In the genomic region with DNA sequence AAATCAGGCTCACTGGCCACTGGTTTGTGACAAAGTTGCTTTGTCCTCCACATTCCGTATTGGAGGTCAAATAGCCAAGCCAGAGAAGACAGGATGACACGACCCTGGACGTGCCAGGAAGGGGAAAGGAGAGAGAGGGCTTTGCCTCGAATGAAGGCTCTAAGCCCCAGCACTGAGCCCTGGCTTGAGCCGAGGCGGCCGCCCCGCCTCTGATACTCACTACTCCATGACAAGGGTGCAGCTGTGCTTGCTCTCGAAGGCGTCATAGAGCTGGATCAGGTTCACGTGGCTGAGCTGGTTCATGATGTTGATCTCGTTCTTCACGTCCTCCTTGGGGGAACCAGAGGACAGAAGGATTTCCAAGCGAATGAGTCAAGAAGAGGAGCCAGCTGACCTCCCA, we compare ENCODE assay signal across 25 cellular contexts. TPM values are rescaled to one million over a fixed set of nuclear protein-coding genes. Genes with fewer than 3 reads are reported as not detected.
DNase-seq lines count a peak whose midpoint lies in the region; ATAC-seq and TF ChIP-seq lines count a peak whose summit lies in the region.
"Had no signal": no experiment of that assay in that cellular context is flagged by ENCODE, and none has a peak within 500 bp of the region (broad histone marks: within the 10 kb centered on the region; RNA-seq: fewer than 3 reads in every experiment).

No MANE protein-coding gene starts in this region.

- H3K9me3 ChIP-seq in heart left ventricle (peaks cover 0 to 9% (median 0%) of the 10 kb centered on the region in 12 donors), spleen (peaks cover 0 to 22% (median 8%) of the 10 kb centered on the region in 8 donors)
- H3K9me3 ChIP-seq: Caco-2, SJCRH30 had no signal

- H3K27me3 Mint-ChIP-seq in WTC11 (ENCODE audit: low read depth): no peaks in the 10 kb centered on the region; the same call in 1 of the 2 replicates
- H3K27me3 Mint-ChIP-seq in activated CD4-positive, alpha-beta T cell treated with anti-CD3 and anti-CD28 coated beads for 36 hours: no peaks in the 10 kb centered on the region

- H3K4me3 Mint-ChIP-seq in WTC11: no peak overlapping the region
- H3K4me3 Mint-ChIP-seq in activated CD4-positive, alpha-beta T cell treated with anti-CD3 and anti-CD28 coated beads for 36 hours: no peak overlapping the region
- H3K4me3 Mint-ChIP-seq: CD4-positive, alpha-beta memory T cell; HFFc6 had no signal

- CTCF ChIA-PET in WTC11 (lab: Charles Lee): interaction anchor here (1.6 kb wide), 1 partner anchor 80 kb away, joined by 3 read pairs; no protein-coding TSS in a partner anchor
- CTCF ChIA-PET in HEK293T (lab: Yijun Ruan, JAX): no interaction called here
- CTCF ChIA-PET in activated CD4-positive, alpha-beta T cell treated with anti-CD3 and anti-CD28 coated beads for 36 hours (lab: Charles Lee): interaction anchor here (0.7 kb wide), 1 partner anchor 137 kb away, joined by 3 read pairs; no protein-coding TSS in a partner anchor

- intact Hi-C loops in heart left ventricle (cut with DNase I) (no loop called here), spleen (cut with DNase I; ENCODE audit: low total_unique reads) (no loop called here)
- intact Hi-C loops in activated CD4-positive, alpha-beta T cell treated with anti-CD3 and anti-CD28 coated beads for 36 hours (cut with DNase I, micrococcal nuclease): no loop called here

- H3K27me3 ChIP-seq in heart left ventricle: no peaks in the 10 kb centered on the region
- H3K27me3 ChIP-seq in spleen (replicated peaks in 1 of 7): no peaks in the 10 kb centered on the region
- H3K27me3 ChIP-seq: BLaER1 treated with 17β-estradiol and CSF1 and Interleukin-3, amounts not matched to agents 10 nM and 100 nM; SJCRH30 had no signal

- H3K4me1 Mint-ChIP-seq in WTC11: no peaks in the 10 kb centered on the region
- no peaks in the 10 kb centered on the region for H3K4me1 Mint-ChIP-seq in activated CD4-positive, alpha-beta T cell treated with anti-CD3 and anti-CD28 coated beads for 36 hours
- H3K4me1 Mint-ChIP-seq: CD4-positive, alpha-beta memory T cell had no signal

- H3K27ac ChIP-seq in heart left ventricle: peak overlapping the region in 9 of 12 donors; percentile 30 to 84 (median 50)
- no peak overlapping the region for H3K27ac ChIP-seq in spleen
- H3K27ac ChIP-seq: BLaER1 treated with 17β-estradiol and CSF1 and Interleukin-3, amounts not matched to agents 10 nM and 100 nM; HL-60; SJCRH30 had no signal

- TF ChIP-seq POLR2A in heart left ventricle (IDR thresholded peaks at IDR 0.05) (no peak), spleen (IDR thresholded peaks at IDR 0.05) (no peak)

- H3K27ac Mint-ChIP-seq in WTC11: peak overlapping the region; percentile 76; the same call in 1 of the 2 replicates
- no peak overlapping the region for H3K27ac Mint-ChIP-seq in activated CD4-positive, alpha-beta T cell treated with anti-CD3 and anti-CD28 coated beads for 36 hours
- H3K27ac Mint-ChIP-seq: CD4-positive, alpha-beta memory T cell; HFFc6 had no signal

- ATAC-seq in WTC11 (no peak), heart left ventricle (peak in 3 of 4 donors; percentile 10 to 25 (median 11)), left lobe of liver (no peak), HG03039 (IDR thresholded peaks at IDR 0.05; ENCODE audit: unreplicated experiment) (no peak)
- no peak for ATAC-seq in activated CD4-positive, alpha-beta T cell treated with anti-CD3 and anti-CD28 coated beads for 36 hours
- ATAC-seq: Panc1 had no signal

- 65 to 76% (median 69%) methylated on average over 14 of the region's 14 CpGs for WGBS in heart left ventricle, 4 donors
- 88 to 92% (median 90%) methylated on average over 14 of the region's 14 CpGs for WGBS in spleen, 5 donors

- H3K36me3 Mint-ChIP-seq in WTC11: 0 out of 2 replicates have a peak, but pooled peaks cover 2% of the 10 kb centered on the region
- no peaks in the 10 kb centered on the region for H3K36me3 Mint-ChIP-seq in activated CD4-positive, alpha-beta T cell treated with anti-CD3 and anti-CD28 coated beads for 36 hours (ENCODE audit: low read depth)
- H3K36me3 Mint-ChIP-seq: CD4-positive, alpha-beta memory T cell had no signal

- H3K4me1 ChIP-seq in heart left ventricle (peaks cover 0 to 49% (median 24%) of the 10 kb centered on the region in 12 donors), spleen (no peaks in the 10 kb centered on the region)
- H3K4me1 ChIP-seq: Caco-2, SJCRH30 had no signal

- peaks cover 23% of the 10 kb centered on the region for H3K9me3 Mint-ChIP-seq in WTC11
- peaks cover 7% of the 10 kb centered on the region for H3K9me3 Mint-ChIP-seq in activated CD4-positive, alpha-beta T cell treated with anti-CD3 and anti-CD28 coated beads for 36 hours (ENCODE audit: low read depth)

- DNase-seq in WTC11 (ENCODE audit: low spot score) (no peak), heart left ventricle (no peak), left lobe of liver (ENCODE audit: low spot score) (peak; percentile 27), spleen (peak; percentile 20), HEK293T (ENCODE audit: extremely low spot score) (no peak), HK-2 (ENCODE audit: unreplicated experiment) (no peak)
- DNase-seq in activated CD4-positive, alpha-beta T cell treated with anti-CD3 and anti-CD28 coated beads for 36 hours: no peak
- DNase-seq: Caco-2; CD4-positive, alpha-beta memory T cell; DMS 273 treated with DMSO at 0.1 percent for 48 hours; DMS79 treated with DMSO at 0.1 percent for 48 hours; H7; HFFc6; KBM-7; NCI-H1092; NCI-H1436 treated with DMSO at 0.1 percent for 48 hours; NCI-H2029; NCI-H345; NCI-H524; NCI-H774; SJCRH30 had no signal

- H3K36me3 ChIP-seq in heart left ventricle (peaks cover 0 to 69% (median 19%) of the 10 kb centered on the region in 9 donors), spleen (no peaks in the 10 kb centered on the region)
- H3K36me3 ChIP-seq: BLaER1 treated with 17β-estradiol and CSF1 and Interleukin-3, amounts not matched to agents 10 nM and 100 nM; SJCRH30 had no signal

- TF ChIP-seq CTCF in WTC11 (IDR thresholded peaks at IDR 0.05): no peak
- TF ChIP-seq CTCF in heart left ventricle (IDR thresholded peaks at IDR 0.05): no peak
- no peak for TF ChIP-seq CTCF in spleen (IDR thresholded peaks at IDR 0.05 in 8 of 11, conservative IDR thresholded peaks at IDR 0.05 in 3 of 11)

- POLR2A ChIA-PET in WTC11 (lab: Charles Lee) (no interaction called here), HEK293T (lab: Yijun Ruan, JAX) (no interaction called here)
- POLR2A ChIA-PET in activated CD4-positive, alpha-beta T cell treated with anti-CD3 and anti-CD28 coated beads for 36 hours (lab: Charles Lee): no interaction called here

- H3K4me3 ChIP-seq in heart left ventricle (no peak overlapping the region), spleen (no peak overlapping the region)
- H3K4me3 ChIP-seq: BLaER1 treated with 17β-estradiol and CSF1 and Interleukin-3, amounts not matched to agents 10 nM and 100 nM; SJCRH30 had no signal

TF ChIP-seq in WTC11, 78 proteins besides CTCF, POLR2A, EP300 and RAD21:
- TF ChIP-seq ATF1 (CRISPR knock-in tag; IDR thresholded peaks at IDR 0.05) (no peak), NFE2L1 (CRISPR knock-in tag; IDR thresholded peaks at IDR 0.05) (no peak), SMAD4 (CRISPR knock-in tag; IDR thresholded peaks at IDR 0.05) (no peak)

TF ChIP-seq in HEK293T, 16 proteins besides CTCF, POLR2A, EP300 and RAD21:
- TF ChIP-seq SUZ12 (IDR thresholded peaks at IDR 0.05) (no peak), FOXK2 (IDR thresholded peaks at IDR 0.05) (no peak), PKNOX1 (IDR thresholded peaks at IDR 0.05) (no peak), FOXM1 (IDR thresholded peaks at IDR 0.05; ENCODE audit: borderline replicate concordance) (no peak), NFRKB (IDR thresholded peaks at IDR 0.05) (no peak), L3MBTL2 (conservative IDR thresholded peaks at IDR 0.05) (no peak), FOXA1 (IDR thresholded peaks at IDR 0.05) (no peak), CTBP1 (IDR thresholded peaks at IDR 0.05; ENCODE audit: borderline replicate concordance) (no peak), BHLHE40 (IDR thresholded peaks at IDR 0.05; ENCODE audit: borderline replicate concordance) (no peak), ARNT (IDR thresholded peaks at IDR 0.05) (no peak), SP1 (IDR thresholded peaks at IDR 0.05) (no peak), TARDBP (IDR thresholded peaks at IDR 0.05) (no peak), HDGF (IDR thresholded peaks at IDR 0.05; ENCODE audit: borderline replicate concordance) (no peak), ELF4 (IDR thresholded peaks at IDR 0.05) (no peak), LEF1 (IDR thresholded peaks at IDR 0.05; ENCODE audit: borderline replicate concordance) (no peak)

RNA-seq across cellular contexts. Expression of gene MYLK3, which starts 19.3 kb away (rescaled TPM):
- total RNA-seq in WTC11 (2021) (0.30 to 0.79 TPM (median 0.41 TPM) in 3 replicates), heart left ventricle (100 to 1,000 TPM; 169 to 374 (median 257) TPM), left lobe of liver (0.08 TPM), spleen (1 to 10 TPM in 2 of 7 donors, under 1 TPM in 4, not detected in 1; 0.13 to 2.4 (median 0.37) TPM)
- polyA plus RNA-seq in heart left ventricle (100 to 1,000 TPM in 1 of 2 donors, 10 to 100 TPM in 1; 76.4 to 133 TPM), spleen (under 1 TPM; 0.03 to 0.26 (median 0.07) TPM)
- total RNA-seq in activated CD4-positive, alpha-beta T cell treated with anti-CD3 and anti-CD28 coated beads for 36 hours: under 1 TPM; 0.05 to 0.27 TPM
- polyA plus RNA-seq: CD4-positive, alpha-beta memory T cell had no signal

RNA-seq across cellular contexts. Expression of gene ORC6, which starts 39.3 kb away (rescaled TPM):
- total RNA-seq in WTC11 (2021) (71.8 to 76.1 TPM (median 71.9 TPM) in 3 replicates), heart left ventricle (1 to 10 TPM; 1.3 to 4.3 (median 2.5) TPM), left lobe of liver (0.65 TPM), spleen (10 to 100 TPM in 1 of 7 donors, 1 to 10 TPM in 6; 3.1 to 10.0 (median 5.9) TPM)
- polyA plus RNA-seq in heart left ventricle (1 to 10 TPM; 1.4 to 3.2 TPM), spleen (10 to 100 TPM in 1 of 3 donors, 1 to 10 TPM in 2; 8.4 to 11.4 (median 8.4) TPM)
- total RNA-seq in activated CD4-positive, alpha-beta T cell treated with anti-CD3 and anti-CD28 coated beads for 36 hours: 10 to 100 TPM; 30.3 to 43.4 TPM

RNA-seq across cellular contexts. Expression of gene VPS35, which starts 39.8 kb away (rescaled TPM):
- 59.2 to 72.1 TPM (median 62.1 TPM) in 3 replicates for total RNA-seq in WTC11 (2021)
- total RNA-seq in heart left ventricle: 100 to 1,000 TPM in 2 of 9 donors, 10 to 100 TPM in 7; 49.1 to 118 (median 88.7) TPM
- polyA plus RNA-seq in heart left ventricle: 10 to 100 TPM; 16.7 to 53.0 TPM
- 25.4 TPM for total RNA-seq in left lobe of liver
- 100 to 1,000 TPM in 4 of 7 donors, 10 to 100 TPM in 3; 58.3 to 111 (median 105) TPM for total RNA-seq in spleen
- 10 to 100 TPM; 18.1 to 24.9 (median 22.0) TPM for polyA plus RNA-seq in spleen
- total RNA-seq in activated CD4-positive, alpha-beta T cell treated with anti-CD3 and anti-CD28 coated beads for 36 hours: 10 to 100 TPM; 60.0 to 98.4 TPM

Comparison
In these comparisons a context has a peak if more than half of its experiments do, and no peak if none do; other contexts are left out.
1. ATAC-seq: peak in heart left ventricle (3 of 4); none in WTC11 (single experiment), left lobe of liver (single experiment), HG03039 (single experiment) and activated CD4-positive, alpha-beta T cell treated with anti-CD3 and anti-CD28 coated beads for 36 hours (single experiment).
2. DNase-seq: peak in left lobe of liver (single experiment) and spleen (single experiment); none in WTC11 (single experiment), heart left ventricle (0 of 5), HEK293T (single experiment), activated CD4-positive, alpha-beta T cell treated with anti-CD3 and anti-CD28 coated beads for 36 hours (single experiment) and HK-2 (single experiment).
3. H3K27ac ChIP-seq: peak in heart left ventricle (9 of 12); none in spleen (0 of 8).
4. RNA of gene MYLK3, which starts 19.3 kb away (total RNA-seq): 169 to 374 TPM in heart left ventricle; 0.30 to 0.79 TPM in WTC11, 0.05 to 0.27 TPM in activated CD4-positive, alpha-beta T cell treated with anti-CD3 and anti-CD28 coated beads for 36 hours, 0.13 to 2.4 TPM in spleen and 0.08 TPM in left lobe of liver (single experiment); every median in the first group is over 10 times any median in the second.